Comparison of ENCODE assay signal across 10 cellular contexts in genomic region chr20:38859070-38859690, GRCh38. TPM values are rescaled to one million over a fixed set of nuclear protein-coding genes. Genes with fewer than 3 reads are reported as not detected.
A peak's percentile ranks its signal among the peaks of the same experiment; 100 is the strongest.
DNase-seq lines count a peak whose midpoint lies in the region; ATAC-seq, FAIRE-seq and TF ChIP-seq lines count a peak whose summit lies in the region.
"Had no signal": no experiment of that assay in that cellular context is flagged by ENCODE, and none has a peak within 500 bp of the region (broad histone marks: within the 10 kb centered on the region; RNA-seq: fewer than 3 reads in every experiment).

No MANE protein-coding gene starts in this region.

- H3K4me3 ChIP-seq in coronary artery (no peak overlapping the region), psoas muscle (no peak overlapping the region)

- POLR2A ChIA-PET in GM10248 (lab: Yijun Ruan, JAX): interaction anchor here (0.5 to 1.5 kb wide), 3 partner anchors 53 to 56 kb away, joined by 3 to 4 read pairs (median 3); partner anchors contain the start of gene PPP1R16B

- peak; percentile 73 for DNase-seq in GM10248 (ENCODE audit: extremely low spot score)
- DNase-seq in coronary artery (ENCODE audit: low spot score): peak; percentile 58
- no peak for DNase-seq in RKO (ENCODE audit: low spot score)
- DNase-seq in D721Med (ENCODE audit: insufficient read length, low spot score): no peak
- DNase-seq in kidney tubule cell (ENCODE audit: low spot score): no peak
- no peak for DNase-seq in psoas muscle
- DNase-seq: NCI-H1436 had no signal

- intact Hi-C loops in psoas muscle (cut with DNase I): no loop called here

- H3K36me3 ChIP-seq in psoas muscle (ENCODE audit: insufficient read depth in 1 of 2, low read depth in 1 of 2): no peaks in the 10 kb centered on the region

- no peak overlapping the region for H3K27ac ChIP-seq in coronary artery
- no peak overlapping the region for H3K27ac ChIP-seq in psoas muscle

- TF ChIP-seq CTCF in GM10248 (IDR thresholded peaks at IDR 0.05; ENCODE audit: control extremely low read depth, extremely low read depth, low read depth, missing control alignments) (no peak), coronary artery (IDR thresholded peaks at IDR 0.05) (no peak), D721Med (IDR thresholded peaks at IDR 0.05; ENCODE audit: insufficient read depth, missing control alignments) (no peak), psoas muscle (IDR thresholded peaks at IDR 0.05) (no peak)

- WGBS in psoas muscle, 3 donors: 65 to 68% (median 65%) methylated on average over 9 of the region's 9 CpGs

- H3K9me3 ChIP-seq in psoas muscle: no peaks in the 10 kb centered on the region

- no peaks in the 10 kb centered on the region for H3K4me1 ChIP-seq in psoas muscle

- no peak for FAIRE-seq in D721Med (lab: Jason Lieb, UNC)

- peak; percentile 33 for ATAC-seq in GM21360 (IDR thresholded peaks at IDR 0.05; ENCODE audit: unreplicated experiment)
- ATAC-seq in psoas muscle: no peak

- H3K27me3 ChIP-seq in psoas muscle (ENCODE audit: insufficient read depth in 3 of 3, low read length in 2 of 3): peaks cover 2 to 6% (median 3%) of the 10 kb centered on the region in 3 donors

- CTCF ChIA-PET in GM10248 (lab: Yijun Ruan, JAX): interaction anchor here (1.5 to 8.8 kb wide), 10 partner anchors 10 to 162 kb away, joined by 3 to 122 read pairs (median 26); partner anchors contain the start of gene PPP1R16B

- TF ChIP-seq POLR2A in Raji (IDR thresholded peaks at IDR 0.05; ENCODE audit: insufficient read depth, low read depth, low read length): 0 out of 2 replicates have a peak, but pooled peaks have one; percentile 14

RNA-seq across cellular contexts. Expression of gene PPP1R16B, which starts 53.7 kb away (rescaled TPM):
- total RNA-seq in psoas muscle: 1 to 10 TPM; 2.9 to 5.2 (median 5.1) TPM
- 1 to 10 TPM; 1.6 to 4.1 (median 2.3) TPM for polyA plus RNA-seq in psoas muscle
- polyA plus RNA-seq: fibroblast of lung had no signal

Comparison
In these comparisons a context has a peak if more than half of its experiments do, and no peak if none do; other contexts are left out.
1. DNase-seq: peak in GM10248 (single experiment) and coronary artery (single experiment); none in RKO (single experiment), D721Med (single experiment), kidney tubule cell (single experiment) and psoas muscle (0 of 2).